Comparison of ENCODE assay signal across 12 cellular contexts in genomic region chrX:133543654-133544053, GRCh38.
DNase-seq lines count a peak whose midpoint lies in the region; ATAC-seq, FAIRE-seq and TF ChIP-seq lines count a peak whose summit lies in the region.
"Had no signal": no experiment of that assay in that cellular context is flagged by ENCODE, and none has a peak within 500 bp of the region (broad histone marks: within the 10 kb centered on the region; RNA-seq: fewer than 3 reads in every experiment).

No MANE protein-coding gene starts in this region.

- CTCF ChIA-PET in HCT116 (lab: Charles Lee): no interaction called here

- TF ChIP-seq POLR2A in HCT116 (IDR thresholded peaks at IDR 0.05; ENCODE audit: borderline replicate concordance, extremely low read depth, insufficient read depth, insufficient read length): no peak

- H3K4me2 ChIP-seq in HCT116 (ENCODE audit: low read length) (peak overlapping the region; percentile 46), GM23338 (no peak overlapping the region)

- no peaks in the 10 kb centered on the region for H3K9me2 ChIP-seq in HCT116 (ENCODE audit: insufficient read depth)
- no peaks in the 10 kb centered on the region for H3K9me2 ChIP-seq in GM23338 (ENCODE audit: insufficient read depth)

- no peak overlapping the region for H3K9ac ChIP-seq in HCT116 (ENCODE audit: low read length)

- H3K27me3 Mint-ChIP-seq in GM23338 (ENCODE audit: insufficient read depth, low read depth, poor library complexity): peaks cover 7% of the 10 kb centered on the region
- H3K27me3 Mint-ChIP-seq: CD4-positive, alpha-beta T cell had no signal

- H3K27ac ChIP-seq in HCT116 (ENCODE audit: low read depth, low read length) (no peak overlapping the region), RWPE2 (ENCODE audit: poor library complexity, severe bottlenecking) (peak overlapping the region; percentile 51), epithelial cell of prostate (peak overlapping the region; percentile 80), small intestine (ENCODE audit: low read depth in 1 of 2, low read length in 1 of 2) (peak overlapping the region in 1 of 2 donors; percentile 38), GM23338 (ENCODE audit: low read depth) (no peak overlapping the region)

- peaks cover 15% of the 10 kb centered on the region for H3K36me3 Mint-ChIP-seq in GM23338 (ENCODE audit: low read depth)

- TF ChIP-seq RAD21 in HCT116 (IDR thresholded peaks at IDR 0.05; ENCODE audit: low read depth): no peak

- H3K4me3 Mint-ChIP-seq in GM23338: no peak overlapping the region
- H3K4me3 Mint-ChIP-seq: CD4-positive, alpha-beta T cell had no signal

- H4K20me1 ChIP-seq in HCT116 (ENCODE audit: insufficient read depth): no peaks in the 10 kb centered on the region
- no peaks in the 10 kb centered on the region for H4K20me1 ChIP-seq in GM23338 (replicated peaks; ENCODE audit: insufficient read depth)

- WGBS in small intestine, 3 donors: 76 to 90% (median 79%) methylated on average over 2 of the region's 2 CpGs

- H3K79me2 ChIP-seq in HCT116 (ENCODE audit: insufficient read depth, low read length) (no peaks in the 10 kb centered on the region), GM23338 (replicated peaks; ENCODE audit: insufficient read depth) (no peaks in the 10 kb centered on the region)

- no peaks in the 10 kb centered on the region for H3K27me3 ChIP-seq in HCT116 (ENCODE audit: insufficient read depth, low read length)
- H3K27me3 ChIP-seq in RWPE2 (ENCODE audit: insufficient read depth, poor library complexity, severe bottlenecking): no peaks in the 10 kb centered on the region
- no peaks in the 10 kb centered on the region for H3K27me3 ChIP-seq in small intestine (ENCODE audit: control insufficient read depth in 2 of 2, insufficient read depth in 2 of 2, low read length in 2 of 2)
- H3K27me3 ChIP-seq in GM23338 (ENCODE audit: insufficient read depth): no peaks in the 10 kb centered on the region

- no peak overlapping the region for H3K4me3 ChIP-seq in HCT116 (replicated peaks in 1 of 2; ENCODE audit: low read depth in 1 of 2, low read length in 2 of 2)
- no peak overlapping the region for H3K4me3 ChIP-seq in RWPE2 (ENCODE audit: severe bottlenecking)
- H3K4me3 ChIP-seq in small intestine (ENCODE audit: low read depth in 1 of 2, low read length in 2 of 2): no peak overlapping the region
- H3K4me3 ChIP-seq in GM23338: no peak overlapping the region

- H3K4me1 ChIP-seq in HCT116 (ENCODE audit: control insufficient read depth in 1 of 2, insufficient read depth in 2 of 2, low read length in 2 of 2) (peaks cover 3 to 15% of the 10 kb centered on the region in 2 experiments), RWPE2 (ENCODE audit: insufficient read depth, poor library complexity, severe bottlenecking) (peaks cover 9% of the 10 kb centered on the region), small intestine (ENCODE audit: control insufficient read depth in 2 of 2, insufficient read depth in 1 of 2, low read depth in 1 of 2, low read length in 1 of 2) (no peaks in the 10 kb centered on the region), GM23338 (ENCODE audit: insufficient read depth) (no peaks in the 10 kb centered on the region)

- no peak overlapping the region for H3K27ac Mint-ChIP-seq in GM23338
- H3K27ac Mint-ChIP-seq: CD4-positive, alpha-beta T cell had no signal

- intact Hi-C loops in HCT116 (cut with micrococcal nuclease): no loop called here

- H3K9me3 ChIP-seq in HCT116 (ENCODE audit: control insufficient read depth in 1 of 2, insufficient read depth in 1 of 2, low read depth in 1 of 2, low read length in 2 of 2) (no peaks in the 10 kb centered on the region), RWPE2 (ENCODE audit: severe bottlenecking) (no peaks in the 10 kb centered on the region), small intestine (ENCODE audit: control insufficient read depth, low read depth) (no peaks in the 10 kb centered on the region)

- BruUV-seq in HCT116 (replicated peaks; lab: Mats Ljungman, UMichigan): no TSS peak

- DNase-seq in HCT116 (ENCODE audit: low read depth, low spot score) (no peak), RWPE2 (ENCODE audit: low spot score) (no peak), epithelial cell of prostate (ENCODE audit: low read depth, low spot score) (no peak), renal cortical epithelial cell (ENCODE audit: low read depth) (peak; percentile 11), islet precursor cell (no peak), small intestine (no peak), GM23338 (ENCODE audit: low spot score) (no peak)
- DNase-seq: CD4-positive, alpha-beta T cell; NCI-H345; NCI-H69; NK-92 treated with Interleukin-12 subunit alpha and Interleukin-12 subunit beta, amount 100 ng/mL, for 24 hours; OCI-M1 had no signal

- H2AFZ ChIP-seq in HCT116 (ENCODE audit: low read depth, low read length, poor library complexity, severe bottlenecking) (no peak overlapping the region), GM23338 (no peak overlapping the region)

- H3F3A ChIP-seq in GM23338 (replicated peaks; ENCODE audit: low read depth): no peaks in the 10 kb centered on the region

- no peak for TF ChIP-seq CTCF in HCT116 (IDR thresholded peaks at IDR 0.05 in 2 of 3, conservative IDR thresholded peaks at IDR 0.05 in 1 of 3; ENCODE audit: borderline replicate concordance in 1 of 3, insufficient read depth in 1 of 3, low read depth in 2 of 3, low read length in 2 of 3)
- no peak for TF ChIP-seq CTCF in RWPE2 (IDR thresholded peaks at IDR 0.05; ENCODE audit: poor library complexity, severe bottlenecking)
- no peak for TF ChIP-seq CTCF in GM23338 (conservative IDR thresholded peaks at IDR 0.05; ENCODE audit: low read depth in 2 of 2)

- H3K4me1 Mint-ChIP-seq in GM23338: peaks cover 10% of the 10 kb centered on the region

- ATAC-seq in HCT116 (no peak), RWPE2 (ENCODE audit: low read depth) (no peak), GM23338 (no peak)

- POLR2A ChIA-PET in HCT116 (lab: Charles Lee): no interaction called here

- H3K36me3 ChIP-seq in HCT116 (ENCODE audit: control insufficient read depth in 1 of 2, insufficient read depth in 2 of 2, low read length in 2 of 2) (no peaks in the 10 kb centered on the region), RWPE2 (ENCODE audit: low read depth) (no peaks in the 10 kb centered on the region), small intestine (ENCODE audit: control insufficient read depth in 2 of 2, insufficient read depth in 2 of 2, low read length in 2 of 2) (no peaks in the 10 kb centered on the region), GM23338 (ENCODE audit: insufficient read depth) (no peaks in the 10 kb centered on the region)

- RAD21 ChIA-PET in HCT116 (lab: Charles Lee; ENCODE audit: low non-redundant PET in 1 of 2, low total read pairs in 2 of 2, uncharacterized antibody in 2 of 2, unreplicated experiment in 2 of 2): no interaction called here

- peaks cover 4% of the 10 kb centered on the region; the same call in 1 of the 3 replicates for H3K9me3 Mint-ChIP-seq in GM23338
- H3K9me3 Mint-ChIP-seq: CD4-positive, alpha-beta T cell had no signal

- FAIRE-seq in small intestine (lab: Jason Lieb, UNC): no peak

TF ChIP-seq in HCT116, 20 proteins besides CTCF, POLR2A, EP300 and RAD21 (continues in another document):
- TF ChIP-seq MAX (IDR thresholded peaks at IDR 0.05) (no peak), ELF1 (IDR thresholded peaks at IDR 0.05; ENCODE audit: borderline replicate concordance, low read depth) (no peak), TCF7L2 (IDR thresholded peaks at IDR 0.05; ENCODE audit: borderline replicate concordance, extremely low read depth, insufficient read depth, insufficient read length) (no peak), JUND (IDR thresholded peaks at IDR 0.05) (no peak), CEBPB (IDR thresholded peaks at IDR 0.05; ENCODE audit: low read depth) (no peak), ZNF274 (IDR thresholded peaks at IDR 0.05; ENCODE audit: low read depth, low read length) (no peak), FOSL1 (IDR thresholded peaks at IDR 0.05; ENCODE audit: low read depth) (no peak), SIN3A (IDR thresholded peaks at IDR 0.05; ENCODE audit: low read depth) (no peak), SP1 (IDR thresholded peaks at IDR 0.05; ENCODE audit: low read depth) (no peak), ATF3 (IDR thresholded peaks at IDR 0.05) (no peak)

TF ChIP-seq in GM23338, 12 proteins besides CTCF, POLR2A, EP300 and RAD21 (continues in another document):
- TF ChIP-seq JUNB (IDR thresholded peaks at IDR 0.05; ENCODE audit: unreplicated experiment): no peak
- no peak for TF ChIP-seq EZH2 (IDR thresholded peaks at IDR 0.05; ENCODE audit: low read depth, unreplicated experiment)
- no peak for TF ChIP-seq NANOG (IDR thresholded peaks at IDR 0.05; ENCODE audit: borderline replicate concordance)
- TF ChIP-seq ETS1 (IDR thresholded peaks at IDR 0.05): no peak
- TF ChIP-seq REST (IDR thresholded peaks at IDR 0.05; ENCODE audit: unreplicated experiment): no peak

Comparison
In these comparisons a context has a peak if more than half of its experiments do, and no peak if none do; other contexts are left out.
1. H3K27ac ChIP-seq: peak in RWPE2 (single experiment) and epithelial cell of prostate (single experiment); none in HCT116 (single experiment) and GM23338 (single experiment).